23 cellular contexts compared by ENCODE assay signal in genomic region chr1:207028884-207029283, GRCh38. TPM values are rescaled to one million over a fixed set of nuclear protein-coding genes. Genes with fewer than 3 reads are reported as not detected.
DNase-seq lines count a peak whose midpoint lies in the region; ATAC-seq and TF ChIP-seq lines count a peak whose summit lies in the region.
"Had no signal": no experiment of that assay in that cellular context is flagged by ENCODE, and none has a peak within 500 bp of the region (broad histone marks: within the 10 kb centered on the region; RNA-seq: fewer than 3 reads in every experiment).

No MANE protein-coding gene starts in this region.

- no peak for ATAC-seq in right cardiac atrium
- ATAC-seq: activated T-cell treated with anti-CD3 and anti-CD28 coated beads, Interleukin-2, amount 50 U/mL, for 4 hours had no signal

- peaks cover 64% of the 10 kb centered on the region for H3K4me1 Mint-ChIP-seq in Calu3 (ENCODE audit: low read depth, unreplicated experiment)
- H3K4me1 Mint-ChIP-seq: activated B cell treated with CpG ODN at 0.5 μM for 24 hours; central memory CD8-positive, alpha-beta T cell; IgD-negative memory B cell had no signal

- H3K4me1 ChIP-seq in esophagus (ENCODE audit: control insufficient read depth in 2 of 2, insufficient read depth in 2 of 2, low read length in 1 of 2) (peaks cover 0 to 5% of the 10 kb centered on the region in 2 donors), prostate gland (replicated peaks) (peaks cover 23% of the 10 kb centered on the region), SJCRH30 (no peaks in the 10 kb centered on the region), right cardiac atrium (ENCODE audit: control insufficient read depth, insufficient read depth, low read length) (peaks cover 7% of the 10 kb centered on the region)

- POLR2A ChIA-PET in RWPE1 (lab: Yijun Ruan, JAX; ENCODE audit: low non-redundant PET): interaction anchor here (0.7 kb wide), 1 partner anchor 51 kb away, joined by 3 read pairs; no protein-coding TSS in a partner anchor

- H3K27ac ChIP-seq in RWPE1 (peak overlapping the region; percentile 85), esophagus (ENCODE audit: low read depth in 2 of 2, low read length in 1 of 2) (peak overlapping the region; percentile 90 to 95), prostate gland (peak overlapping the region; percentile 85 to 94), SJCRH30 (no peak overlapping the region), right cardiac atrium (ENCODE audit: low read length) (no peak overlapping the region)
- H3K27ac ChIP-seq: HL-60, left ventricle myocardium inferior had no signal

- H3K27ac Mint-ChIP-seq in Calu3 (ENCODE audit: unreplicated experiment): peak overlapping the region; percentile 98
- H3K27ac Mint-ChIP-seq: activated B cell treated with CpG ODN at 0.5 μM for 24 hours; activated naive CD4-positive, alpha-beta T cell treated with anti-CD3 and anti-CD28 coated beads for 36 hours; IgD-negative memory B cell had no signal

- TF ChIP-seq CTCF in Calu3 (IDR thresholded peaks at IDR 0.05; ENCODE audit: unreplicated experiment) (no peak), RWPE1 (conservative IDR thresholded peaks at IDR 0.05; ENCODE audit: low read depth) (no peak), prostate gland (IDR thresholded peaks at IDR 0.05) (no peak)

- intact Hi-C loops in Calu3 (cut with micrococcal nuclease; ENCODE audit: unreplicated experiment): loop anchor here (10.0 kb wide), 1 partner anchor 296 kb away; the partner anchor contains the start of gene CD55
- intact Hi-C loops in prostate gland (cut with DNase I): no loop called here
- intact Hi-C loops in right cardiac atrium (cut with DNase I): no loop called here

- 32 to 46% methylated on average over 1 of the region's 1 CpG for WGBS in esophagus, 2 donors
- WGBS in prostate gland: 39% methylated on average over 1 of the region's 1 CpG
- whole genome bisulfite sequencing in right cardiac atrium: 89% methylated on average over 1 of the region's 1 CpG

- CTCF ChIA-PET in Calu3 (lab: Charles Lee): interaction anchor here (0.6 to 4.8 kb wide), 5 partner anchors 8 to 24 kb away, joined by 3 to 41 read pairs (median 4); partner anchors contain the start of gene YOD1
- CTCF ChIA-PET in RWPE1 (lab: Yijun Ruan, JAX): interaction anchor here (0.6 kb wide), 1 partner anchor 9 kb away, joined by 4 read pairs; no protein-coding TSS in a partner anchor

- no peak for TF ChIP-seq POLR2A in prostate gland (IDR thresholded peaks at IDR 0.05)

- H3K36me3 ChIP-seq in esophagus (ENCODE audit: control insufficient read depth in 2 of 2, insufficient read depth in 2 of 2, low read length in 1 of 2) (peaks cover 0 to 2% of the 10 kb centered on the region in 2 donors), prostate gland (no peaks in the 10 kb centered on the region), SJCRH30 (no peaks in the 10 kb centered on the region)
- H3K36me3 ChIP-seq: left ventricle myocardium inferior had no signal

- no TSS peak for BruUV-seq in Calu3 (replicated peaks; lab: Mats Ljungman, UMichigan)

- H3K27me3 ChIP-seq in esophagus (ENCODE audit: control insufficient read depth in 1 of 2, insufficient read depth in 2 of 2, low read length in 2 of 2) (no peaks in the 10 kb centered on the region), prostate gland (replicated peaks; ENCODE audit: insufficient read depth) (no peaks in the 10 kb centered on the region), SJCRH30 (no peaks in the 10 kb centered on the region), right cardiac atrium (ENCODE audit: control insufficient read depth, insufficient read depth) (peaks cover 3% of the 10 kb centered on the region)

- no peaks in the 10 kb centered on the region for H3K9me3 Mint-ChIP-seq in Calu3 (ENCODE audit: low read depth, unreplicated experiment)
- H3K9me3 Mint-ChIP-seq: activated B cell treated with CpG ODN at 0.5 μM for 24 hours; activated naive CD4-positive, alpha-beta T cell treated with anti-CD3 and anti-CD28 coated beads for 36 hours; activated T-cell treated with anti-CD3 and anti-CD28 coated beads, Interleukin-2, amount 50 U/mL, for 4 hours; central memory CD8-positive, alpha-beta T cell had no signal

- H3K4me3 ChIP-seq in esophagus (ENCODE audit: low read depth in 1 of 2, low read length in 2 of 2) (peak overlapping the region; percentile 10 to 88), prostate gland (peak overlapping the region in 1 of 2 donors; percentile 55), SJCRH30 (no peak overlapping the region), right cardiac atrium (ENCODE audit: low read length) (no peak overlapping the region)
- H3K4me3 ChIP-seq: left ventricle myocardium inferior had no signal

- peaks cover 92% of the 10 kb centered on the region for H3K36me3 Mint-ChIP-seq in Calu3 (ENCODE audit: insufficient read depth, unreplicated experiment)

- H3K4me3 Mint-ChIP-seq in Calu3 (ENCODE audit: low read depth, unreplicated experiment): peak overlapping the region; percentile 92
- H3K4me3 Mint-ChIP-seq: activated B cell treated with CpG ODN at 0.5 μM for 24 hours; activated naive CD4-positive, alpha-beta T cell treated with anti-CD3 and anti-CD28 coated beads for 36 hours; activated T-cell treated with anti-CD3 and anti-CD28 coated beads, Interleukin-2, amount 50 U/mL, for 4 hours; central memory CD8-positive, alpha-beta T cell; IgD-negative memory B cell had no signal

- DNase-seq in Calu3: no peak
- DNase-seq in RWPE1 (ENCODE audit: low spot score): peak; percentile 58
- DNase-seq in prostate gland (ENCODE audit: low spot score): no peak
- no peak for DNase-seq in SJCRH30
- no peak for DNase-seq in right cardiac atrium
- no peak for DNase-seq in NCI-H524 treated with DMSO at 0.1 percent for 48 hours (lab: John Stamatoyannopoulos, UW)
- no peak for DNase-seq in D341Med (ENCODE audit: low spot score)
- DNase-seq: ACHN; activated B cell treated with CpG ODN at 0.5 μM for 24 hours; activated naive CD4-positive, alpha-beta T cell treated with anti-CD3 and anti-CD28 coated beads for 36 hours; activated T-cell treated with anti-CD3 and anti-CD28 coated beads, Interleukin-2, amount 50 U/mL, for 4 hours; anterior cingulate cortex; C1 segment of cervical spinal cord; left ventricle myocardium inferior; NCI-H187; SK-N-SH; stimulated activated CD4-positive, alpha-beta T cell treated with anti-CD3 and anti-CD28 coated beads, Interleukin-12 subunit alpha, Interleukin-12 subunit beta, amount 100 ng/mL, for 4 hours; stimulated activated CD8-positive, alpha-beta memory T cell treated with anti-CD3 and anti-CD28 coated beads, Interleukin-4, amount 100 ng/mL, for 48 hours had no signal

- no peaks in the 10 kb centered on the region for H3K9me3 ChIP-seq in esophagus (ENCODE audit: control insufficient read depth in 2 of 2, insufficient read depth in 1 of 2, low read depth in 1 of 2, low read length in 1 of 2)
- H3K9me3 ChIP-seq in prostate gland: no peaks in the 10 kb centered on the region
- no peaks in the 10 kb centered on the region for H3K9me3 ChIP-seq in SJCRH30 (replicated peaks)
- no peaks in the 10 kb centered on the region for H3K9me3 ChIP-seq in right cardiac atrium (ENCODE audit: control insufficient read depth, low read length)
- H3K9me3 ChIP-seq: left ventricle myocardium inferior, SK-N-SH had no signal

- no peaks in the 10 kb centered on the region for H3K27me3 Mint-ChIP-seq in Calu3 (ENCODE audit: unreplicated experiment)

RNA-seq across cellular contexts. Expression of gene C1orf116, which starts 3.7 kb away (rescaled TPM):
- total RNA-seq in Calu3 (2022) (106 and 124 TPM in 2 replicates), prostate gland (100 to 1,000 TPM in 1 of 2 donors, 10 to 100 TPM in 1; 36.5 to 107 TPM), right cardiac atrium (under 1 TPM in 3 of 4 donors, not detected in 1; 0.06 to 0.14 (median 0.08) TPM)
- polyA plus RNA-seq in esophagus (10 to 100 TPM; 72.9 to 85.8 TPM), right cardiac atrium (0.05 TPM)
- not detected in 2 replicates for total RNA-seq in SJCRH30 (2014; rRNA removed; shearing (Covaris generic))
- total RNA-seq: activated naive CD4-positive, alpha-beta T cell treated with anti-CD3 and anti-CD28 coated beads for 36 hours; fibroblast of lung had no signal

RNA-seq across cellular contexts. Expression of gene YOD1, which starts 22.1 kb away (rescaled TPM):
- total RNA-seq in Calu3 (2022) (17.7 and 22.4 TPM in 2 replicates), prostate gland (10 to 100 TPM in 1 of 2 donors, 1 to 10 TPM in 1; 6.2 to 10.8 TPM), right cardiac atrium (1 to 10 TPM; 4.6 to 5.0 (median 4.8) TPM)
- polyA plus RNA-seq in esophagus (10 to 100 TPM; 13.9 to 39.4 TPM), right cardiac atrium (1.6 TPM)
- 3.0 and 3.8 TPM in 2 replicates for total RNA-seq in SJCRH30 (2014; rRNA removed; shearing (Covaris generic))

RNA-seq across cellular contexts. Expression of gene PFKFB2, which starts 24.2 kb away (rescaled TPM):
- total RNA-seq in Calu3 (2022) (52.0 and 54.4 TPM in 2 replicates), prostate gland (1 to 10 TPM; 5.6 to 6.1 TPM), right cardiac atrium (10 to 100 TPM; 16.4 to 29.7 (median 21.7) TPM)
- polyA plus RNA-seq in esophagus (1 to 10 TPM; 4.7 to 8.3 TPM), right cardiac atrium (9.4 TPM)
- total RNA-seq in SJCRH30 (2014; rRNA removed; shearing (Covaris generic)): 0.68 and 1.0 TPM in 2 replicates

RNA-seq across cellular contexts. Expression of gene FCAMR, which starts 58.6 kb away (rescaled TPM):
- not detected in 2 replicates for total RNA-seq in Calu3 (2022)
- polyA plus RNA-seq in esophagus: under 1 TPM; 0.02 to 0.06 TPM
- total RNA-seq in prostate gland: 1 to 10 TPM in 1 of 2 donors, not detected in 1; 2.3 TPM
- total RNA-seq in SJCRH30 (2014; rRNA removed; shearing (Covaris generic)): not detected in 2 replicates
- not detected for total RNA-seq in right cardiac atrium
- polyA plus RNA-seq in right cardiac atrium: not detected
- total RNA-seq: activated B cell treated with CpG ODN at 0.5 μM for 24 hours; activated naive CD4-positive, alpha-beta T cell treated with anti-CD3 and anti-CD28 coated beads for 36 hours; activated T-cell treated with anti-CD3 and anti-CD28 coated beads, Interleukin-2, amount 50 U/mL, for 4 hours; fibroblast of lung; left ventricle myocardium inferior had no signal
- polyA plus RNA-seq: fibroblast of lung, IgD-negative memory B cell, SK-N-SH had no signal

RNA-seq across cellular contexts. Expression of gene C4BPB, which starts 59.8 kb away (rescaled TPM):
- 7.5 and 10.2 TPM in 2 replicates for total RNA-seq in Calu3 (2022)
- under 1 TPM in 1 of 2 donors, not detected in 1; 0.08 TPM for polyA plus RNA-seq in esophagus
- under 1 TPM in 1 of 2 donors, not detected in 1; 0.23 TPM for total RNA-seq in prostate gland
- total RNA-seq in SJCRH30 (2014; rRNA removed; shearing (Covaris generic)): not detected in 2 replicates
- under 1 TPM in 1 of 4 donors, not detected in 3; 0.43 TPM for total RNA-seq in right cardiac atrium
- polyA plus RNA-seq in right cardiac atrium: 0.05 TPM
- total RNA-seq: fibroblast of lung had no signal
- polyA plus RNA-seq: fibroblast of lung, IgD-negative memory B cell, SK-N-SH had no signal

Comparison
In these comparisons a context has a peak if more than half of its experiments do, and no peak if none do; other contexts are left out.
1. H3K27ac ChIP-seq: peak in RWPE1 (single experiment), esophagus (2 of 2) and prostate gland (2 of 2); none in SJCRH30 (single experiment) and right cardiac atrium (single experiment).
2. H3K4me3 ChIP-seq: peak in esophagus (2 of 2); none in SJCRH30 (single experiment) and right cardiac atrium (single experiment).
3. RNA of gene C1orf116, which starts 3.7 kb away (total RNA-seq): 106 to 124 TPM in Calu3 and 36.5 to 107 TPM in prostate gland; 0.06 to 0.14 TPM in right cardiac atrium and not detected in SJCRH30; every median in the first group is over 10 times any median in the second.